Comparison of ENCODE assay signal across 1 cellular context in the genomic region with DNA sequence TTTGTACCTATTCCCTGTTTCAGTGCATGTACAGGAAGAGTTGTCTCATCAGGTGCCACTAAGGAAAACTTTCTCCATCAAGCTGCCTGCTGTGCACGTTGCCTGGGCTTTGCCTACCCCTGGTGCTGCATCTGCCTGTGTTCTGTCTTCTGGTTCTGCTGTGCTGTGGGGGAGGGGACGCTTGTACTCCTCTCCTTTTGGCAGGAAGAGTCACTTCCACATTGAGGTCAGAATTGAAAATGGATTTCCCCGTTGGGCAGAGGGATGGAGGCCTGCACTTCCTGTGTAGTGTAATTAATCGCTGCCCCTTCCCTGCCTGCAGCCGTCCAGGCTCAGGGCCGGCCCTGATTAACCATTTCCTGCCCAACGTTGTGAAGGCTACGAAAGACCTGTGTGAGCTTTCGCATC.
A peak's percentile ranks its signal among the peaks of the same experiment; 100 is the strongest.
TF ChIP-seq lines count a peak whose summit lies in the region.

No MANE protein-coding gene starts in this region.

TF ChIP-seq in K562, 482 proteins besides CTCF, POLR2A, EP300 and RAD21 (continued from another document):
- TF ChIP-seq, protein P1, sequence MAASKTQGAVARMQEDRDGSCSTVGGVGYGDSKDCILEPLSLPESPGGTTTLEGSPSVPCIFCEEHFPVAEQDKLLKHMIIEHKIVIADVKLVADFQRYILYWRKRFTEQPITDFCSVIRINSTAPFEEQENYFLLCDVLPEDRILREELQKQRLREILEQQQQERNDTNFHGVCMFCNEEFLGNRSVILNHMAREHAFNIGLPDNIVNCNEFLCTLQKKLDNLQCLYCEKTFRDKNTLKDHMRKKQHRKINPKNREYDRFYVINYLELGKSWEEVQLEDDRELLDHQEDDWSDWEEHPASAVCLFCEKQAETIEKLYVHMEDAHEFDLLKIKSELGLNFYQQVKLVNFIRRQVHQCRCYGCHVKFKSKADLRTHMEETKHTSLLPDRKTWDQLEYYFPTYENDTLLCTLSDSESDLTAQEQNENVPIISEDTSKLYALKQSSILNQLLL (CRISPR knock-in tag; IDR thresholded peaks at IDR 0.05; ENCODE audit: borderline replicate concordance), result no peak
- TF ChIP-seq, protein P2, sequence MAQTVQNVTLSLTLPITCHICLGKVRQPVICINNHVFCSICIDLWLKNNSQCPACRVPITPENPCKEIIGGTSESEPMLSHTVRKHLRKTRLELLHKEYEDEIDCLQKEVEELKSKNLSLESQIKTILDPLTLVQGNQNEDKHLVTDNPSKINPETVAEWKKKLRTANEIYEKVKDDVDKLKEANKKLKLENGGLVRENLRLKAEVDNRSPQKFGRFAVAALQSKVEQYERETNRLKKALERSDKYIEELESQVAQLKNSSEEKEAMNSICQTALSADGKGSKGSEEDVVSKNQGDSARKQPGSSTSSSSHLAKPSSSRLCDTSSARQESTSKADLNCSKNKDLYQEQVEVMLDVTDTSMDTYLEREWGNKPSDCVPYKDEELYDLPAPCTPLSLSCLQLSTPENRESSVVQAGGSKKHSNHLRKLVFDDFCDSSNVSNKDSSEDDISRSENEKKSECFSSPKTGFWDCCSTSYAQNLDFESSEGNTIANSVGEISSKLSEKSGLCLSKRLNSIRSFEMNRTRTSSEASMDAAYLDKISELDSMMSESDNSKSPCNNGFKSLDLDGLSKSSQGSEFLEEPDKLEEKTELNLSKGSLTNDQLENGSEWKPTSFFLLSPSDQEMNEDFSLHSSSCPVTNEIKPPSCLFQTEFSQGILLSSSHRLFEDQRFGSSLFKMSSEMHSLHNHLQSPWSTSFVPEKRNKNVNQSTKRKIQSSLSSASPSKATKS (CRISPR knock-in tag; IDR thresholded peaks at IDR 0.05), result no peak
- no peak for TF ChIP-seq HNRNPK (IDR thresholded peaks at IDR 0.05; ENCODE audit: low read depth, low read length, poor library complexity, severe bottlenecking)
- 0 out of 2 replicates have a peak, but pooled peaks have one; percentile 18 for TF ChIP-seq GABPA (tag; conservative IDR thresholded peaks at IDR 0.05; ENCODE audit: low read depth)
- no peak for TF ChIP-seq ZNF75A (CRISPR knock-in tag; IDR thresholded peaks at IDR 0.05)
- no peak for TF ChIP-seq CBX1 (IDR thresholded peaks at IDR 0.05; ENCODE audit: low read depth)
- 0 out of 4 replicates have a peak, but pooled peaks of 1 of the 2 experiments have one; percentile 35 for TF ChIP-seq ETV6 (IDR thresholded peaks at IDR 0.05; ENCODE audit: borderline replicate concordance in 1 of 2, low read depth in 2 of 2, low read length in 1 of 2)
- no peak for TF ChIP-seq ETV6 (CRISPR knock-in tag; IDR thresholded peaks at IDR 0.05; ENCODE audit: borderline replicate concordance)
- TF ChIP-seq, protein P3, sequence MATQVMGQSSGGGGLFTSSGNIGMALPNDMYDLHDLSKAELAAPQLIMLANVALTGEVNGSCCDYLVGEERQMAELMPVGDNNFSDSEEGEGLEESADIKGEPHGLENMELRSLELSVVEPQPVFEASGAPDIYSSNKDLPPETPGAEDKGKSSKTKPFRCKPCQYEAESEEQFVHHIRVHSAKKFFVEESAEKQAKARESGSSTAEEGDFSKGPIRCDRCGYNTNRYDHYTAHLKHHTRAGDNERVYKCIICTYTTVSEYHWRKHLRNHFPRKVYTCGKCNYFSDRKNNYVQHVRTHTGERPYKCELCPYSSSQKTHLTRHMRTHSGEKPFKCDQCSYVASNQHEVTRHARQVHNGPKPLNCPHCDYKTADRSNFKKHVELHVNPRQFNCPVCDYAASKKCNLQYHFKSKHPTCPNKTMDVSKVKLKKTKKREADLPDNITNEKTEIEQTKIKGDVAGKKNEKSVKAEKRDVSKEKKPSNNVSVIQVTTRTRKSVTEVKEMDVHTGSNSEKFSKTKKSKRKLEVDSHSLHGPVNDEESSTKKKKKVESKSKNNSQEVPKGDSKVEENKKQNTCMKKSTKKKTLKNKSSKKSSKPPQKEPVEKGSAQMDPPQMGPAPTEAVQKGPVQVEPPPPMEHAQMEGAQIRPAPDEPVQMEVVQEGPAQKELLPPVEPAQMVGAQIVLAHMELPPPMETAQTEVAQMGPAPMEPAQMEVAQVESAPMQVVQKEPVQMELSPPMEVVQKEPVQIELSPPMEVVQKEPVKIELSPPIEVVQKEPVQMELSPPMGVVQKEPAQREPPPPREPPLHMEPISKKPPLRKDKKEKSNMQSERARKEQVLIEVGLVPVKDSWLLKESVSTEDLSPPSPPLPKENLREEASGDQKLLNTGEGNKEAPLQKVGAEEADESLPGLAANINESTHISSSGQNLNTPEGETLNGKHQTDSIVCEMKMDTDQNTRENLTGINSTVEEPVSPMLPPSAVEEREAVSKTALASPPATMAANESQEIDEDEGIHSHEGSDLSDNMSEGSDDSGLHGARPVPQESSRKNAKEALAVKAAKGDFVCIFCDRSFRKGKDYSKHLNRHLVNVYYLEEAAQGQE (CRISPR knock-in tag; IDR thresholded peaks at IDR 0.05; ENCODE audit: low read depth), result no peak
- TF ChIP-seq BRF1 (IDR thresholded peaks at IDR 0.05; ENCODE audit: borderline replicate concordance, extremely low read depth, insufficient read length), result no peak
